In the genomic region with DNA sequence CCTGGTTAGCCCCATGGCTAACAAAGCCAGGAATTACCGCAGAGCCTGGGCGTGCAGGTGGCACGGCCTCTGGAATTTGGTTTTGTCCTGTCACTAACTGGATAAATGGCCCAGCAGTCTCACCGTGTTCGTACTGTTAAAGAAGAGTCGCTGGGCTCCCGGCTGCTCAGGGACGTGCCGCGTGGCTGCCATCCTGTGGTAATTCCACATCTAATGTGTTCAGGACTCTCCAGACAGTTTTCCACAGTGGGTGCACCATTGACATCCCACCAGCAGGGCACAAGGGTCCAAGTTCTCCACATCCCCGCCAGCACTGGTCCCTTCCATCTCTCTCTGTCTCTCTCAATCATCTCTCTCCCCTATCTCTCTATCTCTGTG, we compare ENCODE assay signal across 13 cellular contexts. TPM values are rescaled to one million over a fixed set of nuclear protein-coding genes. Genes with fewer than 3 reads are reported as not detected.
A peak's percentile ranks its signal among the peaks of the same experiment; 100 is the strongest.
DNase-seq lines count a peak whose midpoint lies in the region; ATAC-seq, FAIRE-seq and TF ChIP-seq lines count a peak whose summit lies in the region.
"Had no signal": no experiment of that assay in that cellular context is flagged by ENCODE, and none has a peak within 500 bp of the region (broad histone marks: within the 10 kb centered on the region; RNA-seq: fewer than 3 reads in every experiment).

No MANE protein-coding gene starts in this region.

- H3K27ac ChIP-seq in A549 (no peak overlapping the region), SK-N-SH (ENCODE audit: low read depth in 2 of 2, low read length in 1 of 2) (no peak overlapping the region), caudate nucleus (ENCODE audit: low read depth, low read length) (no peak overlapping the region)
- H3K27ac ChIP-seq: HL-60, skin epidermis, uterus had no signal

- intact Hi-C loops in CD14-positive monocyte (cut with micrococcal nuclease) = loop anchor here in 1 of 2 donors (5.0 kb wide), 1 partner anchor 53 kb away; no protein-coding TSS in a partner anchor

- TF ChIP-seq CTCF in A549 (IDR thresholded peaks at IDR 0.05) (no peak), CD14-positive monocyte (IDR thresholded peaks at IDR 0.05) (peak; percentile 27), SK-N-SH (IDR thresholded peaks at IDR 0.05) (peak; percentile 40), fibroblast of villous mesenchyme (IDR thresholded peaks at IDR 0.05; ENCODE audit: insufficient read depth, low read depth, low read length) (peak; percentile 37)

- peaks cover 6% of the 10 kb centered on the region for H3F3A ChIP-seq in SK-N-SH (replicated peaks; ENCODE audit: insufficient read depth)

- no peak overlapping the region for H3K4me2 ChIP-seq in A549
- H3K4me2 ChIP-seq in SK-N-SH = no peak overlapping the region

- H3K27me3 Mint-ChIP-seq in CD14-positive monocyte (ENCODE audit: low read depth in 3 of 3) = peaks cover 7 to 16% (median 10%) of the 10 kb centered on the region in 3 donors

- no peaks in the 10 kb centered on the region for H3K36me3 ChIP-seq in SK-N-SH (replicated peaks in 1 of 2; ENCODE audit: control insufficient read depth in 1 of 2, insufficient read depth in 2 of 2, low read length in 1 of 2)
- H3K36me3 ChIP-seq: uterus had no signal

- TF ChIP-seq POLR2A in A549 (IDR thresholded peaks at IDR 0.05; ENCODE audit: low read length) = no peak

- H4K20me1 ChIP-seq in SK-N-SH (ENCODE audit: insufficient read depth) = no peaks in the 10 kb centered on the region

- H3K79me2 ChIP-seq in SK-N-SH (ENCODE audit: insufficient read depth) = no peaks in the 10 kb centered on the region

- ATAC-seq in A549 = peak; percentile 33 to 67; a peak in 4 of 6 replicates

- CTCF ChIA-PET in A549 (lab: Yijun Ruan, JAX) (interaction anchor here (3.5 kb wide), 1 partner anchor 10 kb away, joined by 18 read pairs; no protein-coding TSS in a partner anchor), SK-N-SH (lab: Yijun Ruan, JAX) (interaction anchor here (2.2 to 5.3 kb wide), 2 partner anchors 10 to 251 kb away, joined by 17 to 33 read pairs; no protein-coding TSS in a partner anchor), HEK293T (lab: Yijun Ruan, JAX) (no interaction called here)

- H3K36me3 Mint-ChIP-seq in CD14-positive monocyte = no peaks in the 10 kb centered on the region

- POLR2A ChIA-PET in A549 (lab: Yijun Ruan, JAX) = no interaction called here
- POLR2A ChIA-PET in SK-N-SH (lab: Yijun Ruan, JAX) = no interaction called here
- POLR2A ChIA-PET in HEK293T (lab: Yijun Ruan, JAX) = no interaction called here

- H3K4me3 Mint-ChIP-seq in CD14-positive monocyte = peak overlapping the region in 1 of 2 donors; percentile 17

- no peak overlapping the region for H3K9ac ChIP-seq in SK-N-SH

- no peak for TF ChIP-seq EP300 in A549 (IDR thresholded peaks at IDR 0.05)
- no peak for TF ChIP-seq EP300 in SK-N-SH (IDR thresholded peaks at IDR 0.05; ENCODE audit: borderline replicate concordance in 1 of 2, low read depth in 1 of 2, low read length in 1 of 2)

- H3K27me3 ChIP-seq in SK-N-SH (ENCODE audit: insufficient read depth) = peaks cover 37% of the 10 kb centered on the region

- H3K9me2 ChIP-seq in SK-N-SH = no peaks in the 10 kb centered on the region

- H3K4me1 Mint-ChIP-seq in CD14-positive monocyte = peaks cover 20% of the 10 kb centered on the region

- peaks cover 3 to 16% (median 10%) of the 10 kb centered on the region in 7 donors for H3K9me3 Mint-ChIP-seq in CD14-positive monocyte

- DNase-seq in A549 (ENCODE audit: low read depth in 1 of 2, low spot score in 1 of 2) = peak in 1 of 2 experiments; percentile 53
- no peak for DNase-seq in CD14-positive monocyte (ENCODE audit: low spot score)
- peak; percentile 54 for DNase-seq in SK-N-SH
- DNase-seq in fibroblast of villous mesenchyme (ENCODE audit: low read depth) = no peak
- DNase-seq in caudate nucleus (lab: John Stamatoyannopoulos, UW) = no peak
- DNase-seq in NCI-H2029 treated with DMSO at 0.1 percent for 48 hours (lab: John Stamatoyannopoulos, UW) = no peak
- DNase-seq in LoVo (ENCODE audit: low spot score) = no peak
- no peak for DNase-seq in HEK293T (ENCODE audit: extremely low spot score)
- DNase-seq: DMS153, NCI-H774, uterus had no signal

- 52% methylated on average over 11 of the region's 11 CpGs for WGBS in A549 (ENCODE audit: missing lambda C conversion rate)
- 32% methylated on average over 11 of the region's 11 CpGs for WGBS in SK-N-SH (ENCODE audit: low lambda C conversion rate)

- H3K9me3 ChIP-seq in A549 (no peaks in the 10 kb centered on the region), SK-N-SH (no peaks in the 10 kb centered on the region)
- H3K9me3 ChIP-seq: uterus had no signal

- no peak for FAIRE-seq in A549 (lab: Jason Lieb, UNC)

- peak overlapping the region in 1 of 7 donors; percentile 25 for H3K27ac Mint-ChIP-seq in CD14-positive monocyte

- H3K4me3 ChIP-seq in A549 = no peak overlapping the region
- no peak overlapping the region for H3K4me3 ChIP-seq in SK-N-SH (ENCODE audit: low read depth in 2 of 2, low read length in 1 of 2)
- no peak overlapping the region for H3K4me3 ChIP-seq in fibroblast of villous mesenchyme (ENCODE audit: low read depth, low read length)
- H3K4me3 ChIP-seq: skin epidermis, uterus had no signal

- TF ChIP-seq RAD21 in A549 (conservative IDR thresholded peaks at IDR 0.05 in 1 of 2, IDR thresholded peaks at IDR 0.05 in 1 of 2) (no peak; a peak in 1 of 5 replicates), SK-N-SH (IDR thresholded peaks at IDR 0.05; ENCODE audit: low read length) (no peak)

- H2AFZ ChIP-seq in SK-N-SH (ENCODE audit: low read depth) = no peak overlapping the region

- H3K4me1 ChIP-seq in A549 (peaks cover 11% of the 10 kb centered on the region), SK-N-SH (ENCODE audit: control insufficient read depth in 1 of 2, insufficient read depth in 2 of 2, low read depth in 1 of 2, low read length in 1 of 2) (peaks cover 0 to 2% of the 10 kb centered on the region in 2 experiments; a peak in 1 of 4 replicates)
- H3K4me1 ChIP-seq: uterus had no signal

TF ChIP-seq in A549, 52 proteins besides CTCF, POLR2A, EP300 and RAD21 (continues in another document):
- no peak for TF ChIP-seq JUNB (IDR thresholded peaks at IDR 0.05)
- TF ChIP-seq, protein P1, sequence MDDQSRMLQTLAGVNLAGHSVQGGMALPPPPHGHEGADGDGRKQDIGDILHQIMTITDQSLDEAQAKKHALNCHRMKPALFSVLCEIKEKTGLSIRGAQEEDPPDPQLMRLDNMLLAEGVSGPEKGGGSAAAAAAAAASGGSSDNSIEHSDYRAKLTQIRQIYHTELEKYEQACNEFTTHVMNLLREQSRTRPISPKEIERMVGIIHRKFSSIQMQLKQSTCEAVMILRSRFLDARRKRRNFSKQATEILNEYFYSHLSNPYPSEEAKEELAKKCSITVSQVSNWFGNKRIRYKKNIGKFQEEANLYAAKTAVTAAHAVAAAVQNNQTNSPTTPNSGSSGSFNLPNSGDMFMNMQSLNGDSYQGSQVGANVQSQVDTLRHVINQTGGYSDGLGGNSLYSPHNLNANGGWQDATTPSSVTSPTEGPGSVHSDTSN (IDR thresholded peaks at IDR 0.05) = no peak

TF ChIP-seq in HEK293T, 16 proteins besides CTCF, POLR2A, EP300 and RAD21:
- TF ChIP-seq ZNF384 (IDR thresholded peaks at IDR 0.05) = no peak
- TF ChIP-seq SP1 (IDR thresholded peaks at IDR 0.05) = no peak
- no peak for TF ChIP-seq ELF4 (IDR thresholded peaks at IDR 0.05)
- TF ChIP-seq FOXA1 (IDR thresholded peaks at IDR 0.05) = no peak
- no peak for TF ChIP-seq FOXK2 (IDR thresholded peaks at IDR 0.05)
- no peak for TF ChIP-seq LEF1 (IDR thresholded peaks at IDR 0.05; ENCODE audit: borderline replicate concordance)
- no peak for TF ChIP-seq ARNT (IDR thresholded peaks at IDR 0.05)
- no peak for TF ChIP-seq SUZ12 (IDR thresholded peaks at IDR 0.05)
- no peak for TF ChIP-seq PKNOX1 (IDR thresholded peaks at IDR 0.05)
- TF ChIP-seq TARDBP (IDR thresholded peaks at IDR 0.05) = no peak
- no peak for TF ChIP-seq NFRKB (IDR thresholded peaks at IDR 0.05)
- no peak for TF ChIP-seq HDGF (IDR thresholded peaks at IDR 0.05; ENCODE audit: borderline replicate concordance)
- TF ChIP-seq L3MBTL2 (conservative IDR thresholded peaks at IDR 0.05) = no peak
- TF ChIP-seq BHLHE40 (IDR thresholded peaks at IDR 0.05; ENCODE audit: borderline replicate concordance) = no peak
- no peak for TF ChIP-seq FOXM1 (IDR thresholded peaks at IDR 0.05; ENCODE audit: borderline replicate concordance)
- TF ChIP-seq CTBP1 (IDR thresholded peaks at IDR 0.05; ENCODE audit: borderline replicate concordance) = no peak

RNA-seq across cellular contexts. Expression of gene NOC4L, which starts 19.6 kb away (rescaled TPM):
- polyA plus RNA-seq in A549 (2011; rRNA removed) (10.8 and 12.1 TPM in 2 replicates), A549 (2017; fragmentation: RNase III; extraction: RNeasy Plus Mini Kit Qiagen cat#74134 plus additional on column Dnase treatment) (32.8 to 36.6 TPM (median 34.1 TPM) in 3 replicates), CD14-positive monocyte (10 to 100 TPM; 17.9 to 18.0 TPM), SK-N-SH (2012; rRNA removed) (8.3 and 12.9 TPM in 2 replicates)
- 35.8 and 44.8 TPM in 2 replicates for polyA plus RNA-seq in A549 (2012; cell fraction: cytosol; rRNA removed)
- polyA plus RNA-seq in A549 (2012; cell fraction: nucleus; rRNA removed) = 74.7 and 86.7 TPM in 2 replicates
- polyA minus RNA-seq in A549 (2011; rRNA and poly(A)+ RNA removed) = 8.4 and 17.4 TPM in 2 replicates
- polyA plus RNA-seq in SK-N-SH (2012; cell fraction: cytosol; rRNA removed) = 5.0 and 8.1 TPM in 2 replicates
- 17.1 and 25.2 TPM in 2 replicates for polyA plus RNA-seq in SK-N-SH (2012; cell fraction: nucleus; rRNA removed)
- total RNA-seq in fibroblast of villous mesenchyme = 12.1 and 14.8 TPM in 2 replicates

RNA-seq across cellular contexts. Expression of gene DDX51, which starts 19.8 kb away (rescaled TPM):
- polyA plus RNA-seq in A549 (2011; rRNA removed) = 10.2 and 11.4 TPM in 2 replicates
- polyA plus RNA-seq in A549 (2012; cell fraction: cytosol; rRNA removed) = 37.4 and 40.5 TPM in 2 replicates
- 76.9 and 86.0 TPM in 2 replicates for polyA plus RNA-seq in A549 (2012; cell fraction: nucleus; rRNA removed)
- 21.8 to 23.7 TPM (median 22.6 TPM) in 3 replicates for polyA plus RNA-seq in A549 (2017; fragmentation: RNase III; extraction: RNeasy Plus Mini Kit Qiagen cat#74134 plus additional on column Dnase treatment)
- 11.4 and 16.5 TPM in 2 replicates for polyA minus RNA-seq in A549 (2011; rRNA and poly(A)+ RNA removed)
- 1 to 10 TPM; 1.7 to 2.7 TPM for polyA plus RNA-seq in CD14-positive monocyte
- 14.4 and 17.3 TPM in 2 replicates for polyA plus RNA-seq in SK-N-SH (2012; rRNA removed)
- 4.5 and 5.9 TPM in 2 replicates for polyA plus RNA-seq in SK-N-SH (2012; cell fraction: cytosol; rRNA removed)
- polyA plus RNA-seq in SK-N-SH (2012; cell fraction: nucleus; rRNA removed) = 65.1 and 90.9 TPM in 2 replicates
- total RNA-seq in fibroblast of villous mesenchyme = 8.2 and 11.3 TPM in 2 replicates

Comparison
In these comparisons a context has a peak if more than half of its experiments do, and no peak if none do; other contexts are left out.
1. Of the 12 proteins assayed by ChIP-seq in both A549 and SK-N-SH: peak only in A549: none; only in SK-N-SH: CTCF; in both: none; in neither: 11.